ENCODE assay signal across 8 cellular contexts in genomic region chr2:178477443-178478099, GRCh38. TPM values are rescaled to one million over a fixed set of nuclear protein-coding genes. Genes with fewer than 3 reads are reported as not detected.
DNase-seq lines count a peak whose midpoint lies in the region; ATAC-seq and TF ChIP-seq lines count a peak whose summit lies in the region.

No MANE protein-coding gene starts in this region.

- peaks cover 0 to 3% of the 10 kb centered on the region in 2 donors for H3K36me3 Mint-ChIP-seq in CD14-positive monocyte
- H3K36me3 Mint-ChIP-seq in natural killer cell, result no peaks in the 10 kb centered on the region

- no peak for ATAC-seq in natural killer cell

- dilution Hi-C loops in mammary epithelial cell (cut with HindIII; ENCODE audit: low sequenced_read_pairs), result no loop called here

- no TSS peak for BruUV-seq in mammary epithelial cell (replicated peaks; lab: Mats Ljungman, UMichigan)

- H3K27ac ChIP-seq in mammary epithelial cell (ENCODE audit: insufficient read depth, low read depth, low read length), result peak overlapping the region; percentile 91

- H3K27me3 Mint-ChIP-seq in CD14-positive monocyte (ENCODE audit: low read depth in 3 of 3), result no peaks in the 10 kb centered on the region
- no peaks in the 10 kb centered on the region for H3K27me3 Mint-ChIP-seq in natural killer cell (ENCODE audit: low read depth in 2 of 2)

- H3K9me3 Mint-ChIP-seq in CD14-positive monocyte (no peaks in the 10 kb centered on the region), natural killer cell (no peaks in the 10 kb centered on the region)

- no peaks in the 10 kb centered on the region for H3K27me3 ChIP-seq in mammary epithelial cell (ENCODE audit: insufficient read depth, low read length)

- peak overlapping the region; percentile 73 to 95 (median 88) for H3K4me3 ChIP-seq in mammary epithelial cell (replicated peaks in 1 of 3; ENCODE audit: insufficient read depth in 1 of 3, low read depth in 2 of 3, low read length in 3 of 3)

- H3K4me1 Mint-ChIP-seq in CD14-positive monocyte (peaks cover 29% of the 10 kb centered on the region), natural killer cell (peaks cover 33 to 37% of the 10 kb centered on the region in 2 donors)

- peak overlapping the region; percentile 63 for H2AFZ ChIP-seq in mammary epithelial cell (ENCODE audit: low read depth, low read length)

- H3K4me1 ChIP-seq in mammary epithelial cell (ENCODE audit: insufficient read depth, low read length), result peaks cover 25% of the 10 kb centered on the region

- peaks cover 19% of the 10 kb centered on the region for H3K79me2 ChIP-seq in mammary epithelial cell (ENCODE audit: insufficient read depth, low read length)

- H3K36me3 ChIP-seq in mammary epithelial cell (ENCODE audit: insufficient read depth, low read length), result no peaks in the 10 kb centered on the region

- H3K27ac Mint-ChIP-seq in CD14-positive monocyte (peak overlapping the region in 5 of 7 donors; percentile 26 to 99 (median 98)), natural killer cell (peak overlapping the region; percentile 97 to 99)

- peak overlapping the region; percentile 95 for H3K4me2 ChIP-seq in mammary epithelial cell (ENCODE audit: insufficient read depth, low read depth, low read length)

- DNase-seq in CD14-positive monocyte (ENCODE audit: low spot score), result no peak
- DNase-seq in Kasumi-1 (lab: John Stamatoyannopoulos, UW), result peak; percentile 27 to 77
- no peak for DNase-seq in mammary epithelial cell
- no peak for DNase-seq in natural killer cell
- DNase-seq in NOMO-1 treated with DMSO at 0.1 percent for 48 hours (lab: John Stamatoyannopoulos, UW; ENCODE audit: unreplicated experiment), result no peak
- DNase-seq in HUDEP-2 (lab: John Stamatoyannopoulos, UW; ENCODE audit: unreplicated experiment in 76 of 76), result no peak
- DNase-seq in effector CD8-positive, alpha-beta T cell (lab: John Stamatoyannopoulos, UW), result no peak
- DNase-seq in kidney glomerular epithelial cell (lab: John Stamatoyannopoulos, UW), result no peak

- WGBS in mammary epithelial cell (ENCODE audit: low coverage, missing lambda C conversion rate), result 24% methylated on average over 3 of the region's 3 CpGs

- intact Hi-C loops in CD14-positive monocyte (cut with micrococcal nuclease) (no loop called here), mammary epithelial cell (cut with micrococcal nuclease) (loop anchor here (1.0 to 5.0 kb wide), 5 partner anchors 26 to 437 kb away; partner anchors contain the start of genes PJVK, PRKRA and RBM45), natural killer cell (cut with micrococcal nuclease) (loop anchor here (1.0 to 5.0 kb wide), 4 partner anchors 26 to 1530 kb away; partner anchors contain the start of genes CWC22, PJVK and PRKRA)

- peak overlapping the region; percentile 98 for H3K9ac ChIP-seq in mammary epithelial cell (ENCODE audit: insufficient read depth, low read length)

- H3K4me3 Mint-ChIP-seq in CD14-positive monocyte (peak overlapping the region; percentile 95 to 98), natural killer cell (peak overlapping the region; percentile 98)

- TF ChIP-seq CTCF in CD14-positive monocyte (IDR thresholded peaks at IDR 0.05), result no peak
- no peak for TF ChIP-seq CTCF in mammary epithelial cell (conservative IDR thresholded peaks at IDR 0.05 in 1 of 2, IDR thresholded peaks at IDR 0.05 in 1 of 2; ENCODE audit: extremely low read depth in 1 of 2, insufficient read depth in 1 of 2, low read depth in 1 of 2, low read length in 2 of 2)
- no peak for TF ChIP-seq CTCF in natural killer cell (IDR thresholded peaks at IDR 0.05)

- no peaks in the 10 kb centered on the region for H4K20me1 ChIP-seq in mammary epithelial cell (ENCODE audit: insufficient read depth, low read length)

- in situ Hi-C loops in mammary epithelial cell (cut with MboI; ENCODE audit: low sequenced_read_pairs in 2 of 2), result no loop called here

- H3K9me3 ChIP-seq in mammary epithelial cell (replicated peaks; ENCODE audit: insufficient read depth, low read length), result no peaks in the 10 kb centered on the region

- CTCF ChIA-PET in mammary epithelial cell (lab: Charles Lee; ENCODE audit: low non-redundant PET), result no interaction called here

RNA-seq across cellular contexts. Expression of gene FKBP7, which starts 0.8 kb away (rescaled TPM):
- 1 to 10 TPM in 1 of 2 donors, under 1 TPM in 1; 0.57 to 1.6 TPM for polyA plus RNA-seq in CD14-positive monocyte
- total RNA-seq in mammary epithelial cell, result 1 to 10 TPM; 1.6 to 2.3 TPM
- polyA plus RNA-seq in mammary epithelial cell, result 2.7 TPM
- not detected for polyA minus RNA-seq in mammary epithelial cell
- total RNA-seq in natural killer cell, result 1 to 10 TPM; 1.1 to 1.3 (median 1.1) TPM

RNA-seq across cellular contexts. Expression of gene PLEKHA3, which starts 2.7 kb away (rescaled TPM):
- polyA plus RNA-seq in CD14-positive monocyte (10 to 100 TPM; 13.4 to 14.1 TPM), mammary epithelial cell (7.9 TPM)
- total RNA-seq in mammary epithelial cell (10 to 100 TPM in 1 of 2 donors, 1 to 10 TPM in 1; 6.0 to 29.7 TPM), natural killer cell (10 to 100 TPM; 22.6 to 39.1 (median 34.5) TPM)
- 24.0 TPM for polyA minus RNA-seq in mammary epithelial cell

RNA-seq across cellular contexts. Expression of gene PJVK, which starts 26.4 kb away (rescaled TPM):
- not detected for polyA plus RNA-seq in CD14-positive monocyte
- total RNA-seq in mammary epithelial cell, result 1 to 10 TPM; 1.3 to 4.3 TPM
- 0.56 TPM for polyA plus RNA-seq in mammary epithelial cell
- polyA minus RNA-seq in mammary epithelial cell, result not detected
- 1 to 10 TPM; 1.3 to 2.7 (median 2.5) TPM for total RNA-seq in natural killer cell

RNA-seq across cellular contexts. Expression of gene PRKRA, which starts 26.6 kb away (rescaled TPM):
- polyA plus RNA-seq in CD14-positive monocyte (10 to 100 TPM; 35.4 to 35.8 TPM), mammary epithelial cell (28.2 TPM)
- total RNA-seq in mammary epithelial cell (10 to 100 TPM; 49.0 to 66.8 TPM), natural killer cell (10 to 100 TPM; 42.1 to 48.3 (median 44.0) TPM)
- polyA minus RNA-seq in mammary epithelial cell, result 46.2 TPM

Comparison
In these comparisons a context has a peak if more than half of its experiments do, and no peak if none do; other contexts are left out.
1. DNase-seq: peak in Kasumi-1 (2 of 2); none in CD14-positive monocyte (single experiment), mammary epithelial cell (single experiment), natural killer cell (single experiment), NOMO-1 treated with DMSO at 0.1 percent for 48 hours (single experiment), HUDEP-2 (0 of 76), effector CD8-positive, alpha-beta T cell (single experiment) and kidney glomerular epithelial cell (single experiment).
2. intact Hi-C loops: an anchor here in mammary epithelial cell (1.0 to 5.0 kb wide) and natural killer cell (1.0 to 5.0 kb wide); none called in CD14-positive monocyte.